Comparison of ENCODE assay signal across 1 cellular context in the genomic region with DNA sequence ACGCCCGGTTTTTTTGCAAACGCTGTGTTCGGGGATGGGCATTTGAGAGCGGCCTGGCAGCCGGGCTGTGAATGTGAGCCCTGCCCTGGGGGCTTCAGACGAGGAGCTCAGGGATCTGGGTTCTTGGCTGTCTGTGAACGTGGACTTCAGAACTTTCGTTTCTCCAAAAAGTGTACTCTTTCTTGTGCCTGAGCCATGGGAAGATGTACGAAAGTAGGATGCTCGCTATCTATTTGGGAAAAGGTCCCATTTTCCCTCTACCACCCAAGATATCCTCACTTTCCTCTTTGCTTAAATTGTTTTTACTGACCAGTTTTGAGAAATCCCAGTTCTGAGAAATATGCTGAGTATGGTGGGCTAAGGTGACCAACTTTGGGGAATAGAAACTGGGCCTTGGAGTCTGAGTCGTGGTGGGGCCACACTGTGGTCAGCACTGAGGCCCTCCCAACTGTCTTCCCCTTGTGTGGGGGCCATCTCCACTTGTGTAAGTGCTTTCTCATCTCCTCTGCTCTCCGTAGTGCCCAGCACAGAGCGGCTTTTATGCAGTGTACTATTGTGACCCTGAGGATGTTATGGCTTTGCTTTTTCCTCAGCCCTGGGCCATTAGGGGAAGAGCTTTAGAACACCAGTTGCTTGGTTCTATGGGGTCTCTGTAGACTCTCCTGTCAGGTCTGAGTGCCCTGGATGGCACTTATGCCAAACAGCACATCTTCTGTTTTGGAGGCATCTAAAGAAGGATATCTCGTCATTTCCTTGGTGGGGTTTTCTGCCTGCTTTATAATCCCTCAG.
A peak's percentile ranks its signal among the peaks of the same experiment; 100 is the strongest.
TF ChIP-seq lines count a peak whose summit lies in the region.

No MANE protein-coding gene starts in this region.

TF ChIP-seq in HepG2, 621 proteins besides CTCF, POLR2A, EP300 and RAD21:
- TF ChIP-seq KDM3A (CRISPR knock-in tag; IDR thresholded peaks at IDR 0.05; ENCODE audit: low read depth) (no peak), ZNF430 (CRISPR knock-in tag; IDR thresholded peaks at IDR 0.05) (0 out of 2 replicates have a peak, but pooled peaks have one; percentile 21)
TF ChIP-seq in HepG2: peak in this region for 1.
